In genomic region chr17:49742256-49742655, GRCh38 we compare ENCODE assay signal across 9 cellular contexts. TPM values are rescaled to one million over a fixed set of nuclear protein-coding genes. Genes with fewer than 3 reads are reported as not detected.
DNase-seq lines count a peak whose midpoint lies in the region; ATAC-seq, FAIRE-seq and TF ChIP-seq lines count a peak whose summit lies in the region.
"Had no signal": no experiment of that assay in that cellular context is flagged by ENCODE, and none has a peak within 500 bp of the region (broad histone marks: within the 10 kb centered on the region; RNA-seq: fewer than 3 reads in every experiment).

No MANE protein-coding gene starts in this region.

- H3K36me3 ChIP-seq in DND-41 (ENCODE audit: insufficient read depth, low read length): no peaks in the 10 kb centered on the region
- no peaks in the 10 kb centered on the region for H3K36me3 ChIP-seq in osteoblast (ENCODE audit: insufficient read depth, low read length)
- no peaks in the 10 kb centered on the region for H3K36me3 ChIP-seq in kidney (ENCODE audit: control insufficient read depth in 1 of 2, insufficient read depth in 2 of 2, low read length in 2 of 2)

- H2AFZ ChIP-seq in DND-41 (ENCODE audit: low read depth, low read length): no peak overlapping the region
- H2AFZ ChIP-seq in osteoblast (ENCODE audit: low read length): no peak overlapping the region

- H4K20me1 ChIP-seq in DND-41 (ENCODE audit: insufficient read depth, low read length) (peaks cover 3% of the 10 kb centered on the region; the same call in 1 of the 2 replicates), osteoblast (ENCODE audit: insufficient read depth, low read length) (peaks cover 13% of the 10 kb centered on the region)

- ATAC-seq in DND-41 (ENCODE audit: insufficient read depth, low read depth) (peak; percentile 16; the same call in 1 of the 3 replicates), GM18520 (IDR thresholded peaks at IDR 0.05; ENCODE audit: unreplicated experiment) (no peak)

- H3K9me3 ChIP-seq in DND-41 (ENCODE audit: insufficient read depth, low read length, severe bottlenecking): no peaks in the 10 kb centered on the region
- no peaks in the 10 kb centered on the region for H3K9me3 ChIP-seq in osteoblast (ENCODE audit: low read depth, low read length)
- no peaks in the 10 kb centered on the region for H3K9me3 ChIP-seq in kidney (ENCODE audit: control insufficient read depth in 1 of 2, low read length in 2 of 2)

- FAIRE-seq in kidney (lab: Jason Lieb, UNC): no peak

- H3K9ac ChIP-seq in DND-41 (ENCODE audit: low read depth, low read length): peak overlapping the region; percentile 63
- no peak overlapping the region for H3K9ac ChIP-seq in kidney (ENCODE audit: low read length in 2 of 2)

- intact Hi-C loops in kidney (cut with DNase I): no loop called here

- H3K27me3 ChIP-seq in DND-41 (ENCODE audit: insufficient read depth, low read length, poor library complexity) (no peaks in the 10 kb centered on the region), osteoblast (ENCODE audit: insufficient read depth, low read length) (no peaks in the 10 kb centered on the region)

- H3K79me2 ChIP-seq in DND-41 (ENCODE audit: insufficient read depth, low read length) (peaks cover 70% of the 10 kb centered on the region), osteoblast (ENCODE audit: insufficient read depth, low read length) (no peaks in the 10 kb centered on the region)

- peak overlapping the region; percentile 91 for H3K27ac ChIP-seq in DND-41 (ENCODE audit: low read length)
- no peak overlapping the region for H3K27ac ChIP-seq in osteoblast (ENCODE audit: low read depth, low read length)
- H3K27ac ChIP-seq in kidney (ENCODE audit: low read depth in 2 of 2, low read length in 2 of 2): no peak overlapping the region

- H3K4me1 ChIP-seq in DND-41 (ENCODE audit: insufficient read depth, low read length) (peaks cover 87% of the 10 kb centered on the region), osteoblast (ENCODE audit: insufficient read depth, low read length) (peaks cover 21% of the 10 kb centered on the region), kidney (ENCODE audit: control insufficient read depth in 1 of 2, insufficient read depth in 1 of 2, low read depth in 1 of 2, low read length in 2 of 2) (peaks cover 17% of the 10 kb centered on the region in 2 donors)

- TF ChIP-seq CTCF in DND-41 (IDR thresholded peaks at IDR 0.05; ENCODE audit: borderline replicate concordance, extremely low read depth, low read length, poor library complexity, severe bottlenecking): no peak
- no peak for TF ChIP-seq CTCF in choroid plexus epithelial cell (conservative IDR thresholded peaks at IDR 0.05; ENCODE audit: low read depth, low read length)
- TF ChIP-seq CTCF in osteoblast (IDR thresholded peaks at IDR 0.05; ENCODE audit: extremely low read depth, low read depth, low read length): no peak
- no peak for TF ChIP-seq CTCF in kidney (IDR thresholded peaks at IDR 0.05; ENCODE audit: borderline replicate concordance, extremely low read depth, insufficient read depth)

- H3K4me3 ChIP-seq in DND-41 (ENCODE audit: low read depth in 1 of 2, low read length in 2 of 2): peak overlapping the region in 1 of 2 experiments; percentile 46; a peak in 2 of 4 replicates
- no peak overlapping the region for H3K4me3 ChIP-seq in choroid plexus epithelial cell (ENCODE audit: low read depth, low read length)
- H3K4me3 ChIP-seq in osteoblast (ENCODE audit: insufficient read depth, low read length): no peak overlapping the region
- H3K4me3 ChIP-seq in kidney (ENCODE audit: low read length in 2 of 2): no peak overlapping the region

- DNase-seq in DND-41: peak; percentile 22
- DNase-seq in NCI-H226: peak; percentile 67
- DNase-seq in choroid plexus epithelial cell (ENCODE audit: low read depth): peak; percentile 16
- DNase-seq in osteoblast (ENCODE audit: insufficient read length, low spot score, missing footprints): no peak
- DNase-seq in kidney: no peak
- DNase-seq in NK-92 (lab: John Stamatoyannopoulos, UW; ENCODE audit: unreplicated experiment): no peak
- no peak for DNase-seq in mucosa of gallbladder (ENCODE audit: low spot score)
- DNase-seq: NCI-H1092 had no signal

- H3K4me2 ChIP-seq in DND-41 (ENCODE audit: insufficient read depth, low read length) (peak overlapping the region; percentile 56), osteoblast (ENCODE audit: insufficient read depth, low read length) (peak overlapping the region; percentile 58)

RNA-seq across cellular contexts. Expression of gene FAM117A, which starts 21.7 kb away (rescaled TPM):
- total RNA-seq in osteoblast: 5.3 and 8.7 TPM in 2 replicates
- total RNA-seq in kidney: 12.9 TPM
- polyA plus RNA-seq in kidney (ENCODE audit: insufficient read depth, low read depth, low replicate concordance): 11.1 TPM
- total RNA-seq in mucosa of gallbladder: 14.2 TPM

RNA-seq across cellular contexts. Expression of gene SLC35B1, which starts 34.5 kb away (rescaled TPM):
- 43.6 and 48.1 TPM in 2 replicates for total RNA-seq in osteoblast
- 56.6 TPM for total RNA-seq in kidney
- polyA plus RNA-seq in kidney (ENCODE audit: insufficient read depth, low read depth, low replicate concordance): 83.7 TPM
- 35.3 TPM for total RNA-seq in mucosa of gallbladder

RNA-seq across cellular contexts. Expression of gene KAT7, which starts 46.2 kb away (rescaled TPM):
- 50.7 and 51.4 TPM in 2 replicates for total RNA-seq in osteoblast
- 76.9 TPM for total RNA-seq in kidney
- polyA plus RNA-seq in kidney (ENCODE audit: insufficient read depth, low read depth, low replicate concordance): 18.4 TPM
- total RNA-seq in mucosa of gallbladder: 63.8 TPM

Comparison
In these comparisons a context has a peak if more than half of its experiments do, and no peak if none do; other contexts are left out.
1. DNase-seq: peak in DND-41 (single experiment), NCI-H226 (single experiment) and choroid plexus epithelial cell (single experiment); none in osteoblast (single experiment), kidney (single experiment), NK-92 (single experiment) and mucosa of gallbladder (single experiment).